In genomic region chr1:107679518-107679917, GRCh38 we compare ENCODE assay signal across 36 cellular contexts.
"Had no signal": no experiment of that assay in that cellular context is flagged by ENCODE, and none has a peak within 500 bp of the region (broad histone marks: within the 10 kb centered on the region; RNA-seq: fewer than 3 reads in every experiment).

No MANE protein-coding gene starts in this region.

- H3K4me3 ChIP-seq: adrenal gland, body of pancreas, gastrocnemius medialis, hepatocyte, pancreas, prostate gland, smooth muscle cell, thyroid gland, upper lobe of right lung had no signal

- H3K4me1 Mint-ChIP-seq: activated naive CD8-positive, alpha-beta T cell treated with anti-CD3 and anti-CD28 coated beads for 36 hours; stimulated activated memory B cell treated with anti-CD40 and anti-IgM and Interleukin-4, amounts not matched to agents 10 μg/mL and 1 μg/mL and 100 μg/mL, for 72 hours; stimulated activated naive CD8-positive, alpha-beta T cell treated with anti-CD3 and anti-CD28 coated beads, Interleukin-15, amount 100 ng/mL, for 72 hours had no signal

- H3K4me3 Mint-ChIP-seq: activated naive CD4-positive, alpha-beta T cell treated with anti-CD3 and anti-CD28 coated beads for 36 hours; activated naive CD8-positive, alpha-beta T cell treated with anti-CD3 and anti-CD28 coated beads for 36 hours; neural crest cell; stimulated activated memory B cell treated with anti-CD40 and anti-IgM and Interleukin-4, amounts not matched to agents 10 μg/mL and 1 μg/mL and 100 μg/mL, for 72 hours; stimulated activated naive CD8-positive, alpha-beta T cell treated with anti-CD3 and anti-CD28 coated beads, Interleukin-15, amount 100 ng/mL, for 72 hours had no signal

- H3K27ac Mint-ChIP-seq: activated naive CD4-positive, alpha-beta T cell treated with anti-CD3 and anti-CD28 coated beads for 36 hours; activated naive CD8-positive, alpha-beta T cell treated with anti-CD3 and anti-CD28 coated beads for 36 hours; stimulated activated memory B cell treated with anti-CD40 and anti-IgM and Interleukin-4, amounts not matched to agents 10 μg/mL and 1 μg/mL and 100 μg/mL, for 72 hours; stimulated activated naive CD8-positive, alpha-beta T cell treated with anti-CD3 and anti-CD28 coated beads, Interleukin-15, amount 100 ng/mL, for 72 hours had no signal

- H3K4me1 ChIP-seq: adrenal gland, body of pancreas, gastrocnemius medialis, prostate gland, thyroid gland, upper lobe of right lung had no signal

- H3K4me2 ChIP-seq: hepatocyte had no signal

- H3K36me3 ChIP-seq: adrenal gland, gastrocnemius medialis, pancreas, prostate gland, thyroid gland, upper lobe of right lung, WERI-Rb-1 had no signal

- H3K9me3 ChIP-seq: adrenal gland, body of pancreas, gastrocnemius medialis, pancreas, prostate gland, thyroid gland, upper lobe of right lung had no signal

- H3K27me3 Mint-ChIP-seq: activated naive CD8-positive, alpha-beta T cell treated with anti-CD3 and anti-CD28 coated beads for 36 hours; stimulated activated memory B cell treated with anti-CD40 and anti-IgM and Interleukin-4, amounts not matched to agents 10 μg/mL and 1 μg/mL and 100 μg/mL, for 72 hours; stimulated activated naive CD8-positive, alpha-beta T cell treated with anti-CD3 and anti-CD28 coated beads, Interleukin-15, amount 100 ng/mL, for 72 hours had no signal

- H3K27ac ChIP-seq: adrenal gland, gastrocnemius medialis, hepatocyte, pancreas, prostate gland, thyroid gland, upper lobe of right lung, WERI-Rb-1 had no signal

- FAIRE-seq: endometrium, pancreas, TTC549 had no signal

- H3K9me3 Mint-ChIP-seq: activated naive CD4-positive, alpha-beta T cell treated with anti-CD3 and anti-CD28 coated beads for 36 hours had no signal

- ATAC-seq: activated CD4-positive, CD25-positive, alpha-beta regulatory T cell treated with anti-CD3 and anti-CD28 coated beads, Interleukin-2, amount 50 U/mL, for 24 hours; body of pancreas; gastrocnemius medialis; left cardiac atrium; left ventricle myocardium superior; pancreas; stimulated activated memory B cell treated with anti-CD40 and anti-IgM and Interleukin-4, amounts not matched to agents 10 μg/mL and 1 μg/mL and 100 μg/mL, for 72 hours; stimulated activated naive CD8-positive, alpha-beta T cell treated with anti-CD3 and anti-CD28 coated beads, Interleukin-15, amount 100 ng/mL, for 72 hours; upper lobe of right lung had no signal

- DNase-seq: activated CD4-positive, alpha-beta T cell treated with anti-CD3 and anti-CD28 coated beads for 48 hours; activated CD4-positive, alpha-beta T cell treated with anti-CD3 and anti-CD28 coated beads, Interleukin-2, amount 50 U/mL, for 48 hours; activated CD8-positive, alpha-beta memory T cell treated with anti-CD3 and anti-CD28 coated beads for 24 hours; activated effector memory CD4-positive, alpha-beta T cell treated with Interleukin-2 at 50 U/mL for 16 hours; activated naive CD4-positive, alpha-beta T cell treated with anti-CD3 and anti-CD28 coated beads for 36 hours; activated naive CD8-positive, alpha-beta T cell treated with anti-CD3 and anti-CD28 coated beads for 36 hours; adrenal gland; aorta; body of pancreas; dermis blood vessel endothelial cell; effector CD4-positive, alpha-beta T cell; gastrocnemius medialis; glutamatergic neuron; islet precursor cell; left cardiac atrium; left ventricle myocardium superior; nucleus accumbens; pancreas; retina; stimulated activated CD4-positive, alpha-beta T cell treated with anti-CD3 and anti-CD28 coated beads, Interleukin-1b, Interleukin-23, amount 100 ng/mL, for 48 hours; stimulated activated CD4-positive, alpha-beta T cell treated with anti-CD3 and anti-CD28 coated beads, Interleukin-4, amount 100 ng/mL, for 4 hours; stimulated activated CD8-positive, alpha-beta memory T cell treated with anti-CD3 and anti-CD28 coated beads, Interleukin-4, amount 100 ng/mL, for 48 hours; stimulated activated naive CD8-positive, alpha-beta T cell treated with anti-CD3 and anti-CD28 coated beads, Interleukin-15, amount 100 ng/mL, for 72 hours; substantia nigra; T-helper 9 cell; thyroid gland; upper lobe of right lung; WERI-Rb-1 had no signal
